10 cellular contexts compared by ENCODE assay signal in genomic region chr5:143177263-143177994, GRCh38.
DNase-seq lines count a peak whose midpoint lies in the region; ATAC-seq and TF ChIP-seq lines count a peak whose summit lies in the region.
"Had no signal": no experiment of that assay in that cellular context is flagged by ENCODE, and none has a peak within 500 bp of the region (broad histone marks: within the 10 kb centered on the region; RNA-seq: fewer than 3 reads in every experiment).

No MANE protein-coding gene starts in this region.

- H3K4me3 ChIP-seq in AG09309 (ENCODE audit: control insufficient read depth, low read depth, low read length) = no peak overlapping the region

- TF ChIP-seq CTCF in AG09309 (IDR thresholded peaks at IDR 0.05; ENCODE audit: control insufficient read depth, insufficient read depth, low read depth, low read length, missing control alignments) = no peak

- ATAC-seq in GM19035 (IDR thresholded peaks at IDR 0.05; ENCODE audit: unreplicated experiment) (no peak), HG02938 (IDR thresholded peaks at IDR 0.05; ENCODE audit: unreplicated experiment) (no peak)

- DNase-seq in AG09309 (ENCODE audit: low read depth) (peak; percentile 98), NCI-H1105 treated with DMSO at 0.1 percent for 48 hours (lab: John Stamatoyannopoulos, UW) (peak; percentile 93), amniotic epithelial cell (ENCODE audit: low read depth) (peak; percentile 100), inferior parietal cortex (ENCODE audit: extremely low spot score) (peak; percentile 51), SIG-M5 treated with dmso at 0.1 percent for 504 hours (lab: John Stamatoyannopoulos, UW; ENCODE audit: unreplicated experiment) (no peak), globus pallidus (ENCODE audit: low spot score) (no peak)
- DNase-seq: activated T-cell treated with anti-CD3 and anti-CD28 coated beads for 4 hours, hippocampal formation had no signal

Comparison
In these comparisons a context has a peak if more than half of its experiments do, and no peak if none do; other contexts are left out.
1. DNase-seq: peak in AG09309 (single experiment), NCI-H1105 treated with DMSO at 0.1 percent for 48 hours (single experiment), amniotic epithelial cell (single experiment) and inferior parietal cortex (single experiment); none in SIG-M5 treated with dmso at 0.1 percent for 504 hours (single experiment) and globus pallidus (single experiment).